In the genomic region with DNA sequence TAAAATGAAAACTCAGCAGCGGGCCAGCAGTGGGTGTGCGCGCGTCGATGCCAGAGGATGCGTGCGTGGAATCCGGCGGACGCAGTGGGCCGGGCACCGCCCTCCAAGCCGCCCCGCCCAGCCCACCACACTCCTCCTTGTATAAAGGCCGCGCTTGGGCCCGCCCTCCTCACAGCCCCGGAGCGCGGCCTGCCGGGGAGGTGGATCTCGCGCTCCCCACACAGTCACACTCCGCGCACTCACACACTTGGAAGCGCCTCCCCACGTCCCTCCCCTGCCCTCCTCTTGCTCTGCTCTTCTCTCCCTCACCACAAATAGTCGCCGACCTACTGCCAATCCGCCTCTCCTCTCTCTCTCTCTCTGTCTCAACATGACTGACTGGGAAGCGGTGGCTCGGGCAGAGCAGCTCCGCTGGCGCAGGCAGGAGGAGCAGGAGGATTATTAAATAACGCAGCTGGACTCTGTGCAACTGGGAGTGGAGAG, we compare ENCODE assay signal across 10 cellular contexts. TPM values are rescaled to one million over a fixed set of nuclear protein-coding genes. Genes with fewer than 3 reads are reported as not detected.
DNase-seq lines count a peak whose midpoint lies in the region; ATAC-seq, FAIRE-seq and TF ChIP-seq lines count a peak whose summit lies in the region.
"Had no signal": no experiment of that assay in that cellular context is flagged by ENCODE, and none has a peak within 500 bp of the region (broad histone marks: within the 10 kb centered on the region; RNA-seq: fewer than 3 reads in every experiment).

A gene (plus strand): TSS at position 172 of the 483 bp plus-strand sequence.

- peak within 1 kb of the TSS; percentile 76 for H3K4me3 Mint-ChIP-seq in activated CD4-positive, alpha-beta memory T cell treated with anti-CD3 and anti-CD28 coated beads for 36 hours

- no peaks in the 10 kb centered on the region for H3K36me3 ChIP-seq in endothelial cell of umbilical vein (ENCODE audit: control insufficient read depth in 2 of 2, extremely low read depth in 1 of 2, insufficient read depth in 2 of 2, low read length in 2 of 2)

- peaks cover 13% of the 10 kb centered on the region for H3K4me1 ChIP-seq in endothelial cell of umbilical vein (ENCODE audit: control insufficient read depth, extremely low read depth, insufficient read depth, low read length)

- CTCF ChIA-PET in activated CD4-positive, alpha-beta memory T cell treated with anti-CD3 and anti-CD28 coated beads for 36 hours (lab: Charles Lee) = no interaction called here
- CTCF ChIA-PET in endothelial cell of umbilical vein (lab: Charles Lee) = interaction anchor here (0.6 to 1.3 kb wide), 3 partner anchors 56 to 167 kb away, joined by 3 read pairs; no protein-coding TSS in a partner anchor

- dilution Hi-C loops in endothelial cell of umbilical vein (cut with MboI; ENCODE audit: extremely low pct_ligation_motif_present, low sequenced_read_pairs) = no loop called here

- H3K9me1 ChIP-seq in endothelial cell of umbilical vein (replicated peaks; ENCODE audit: control insufficient read depth, extremely low read depth, insufficient read depth, low read length) = no peaks in the 10 kb centered on the region

- no peaks in the 10 kb centered on the region for H3K9me3 ChIP-seq in endothelial cell of umbilical vein (replicated peaks; ENCODE audit: control insufficient read depth, insufficient read depth, low read length)

- no TSS peak for BruUV-seq in endothelial cell of umbilical vein (replicated peaks; lab: Mats Ljungman, UMichigan)

- peaks cover 19% of the 10 kb centered on the region for H3K4me1 Mint-ChIP-seq in activated CD4-positive, alpha-beta memory T cell treated with anti-CD3 and anti-CD28 coated beads for 36 hours (ENCODE audit: low read depth)

- peak; percentile 50 for ATAC-seq in HG02938 (IDR thresholded peaks at IDR 0.05; ENCODE audit: unreplicated experiment)
- peak; percentile 86 for ATAC-seq in stimulated activated naive CD8-positive, alpha-beta T cell treated with anti-CD3 and anti-CD28 coated beads, Interleukin-15, Interleukin-2, amounts not matched to agents 100 U/mL and 50 U/mL, for 24 hours

- H3K79me2 ChIP-seq in endothelial cell of umbilical vein (ENCODE audit: control insufficient read depth, insufficient read depth, low read length) = no peaks in the 10 kb centered on the region

- H2AFZ ChIP-seq in endothelial cell of umbilical vein (ENCODE audit: low read depth, low read length) = peak within 1 kb of the TSS; percentile 93

- peaks cover 2 to 4% of the 10 kb centered on the region in 2 experiments for H3K27me3 ChIP-seq in endothelial cell of umbilical vein (ENCODE audit: control insufficient read depth in 2 of 2, insufficient read depth in 2 of 2, low read length in 2 of 2)

- no peaks in the 10 kb centered on the region for H3K36me3 Mint-ChIP-seq in activated CD4-positive, alpha-beta memory T cell treated with anti-CD3 and anti-CD28 coated beads for 36 hours

- POLR2A ChIA-PET in activated CD4-positive, alpha-beta memory T cell treated with anti-CD3 and anti-CD28 coated beads for 36 hours (lab: Charles Lee) = no interaction called here
- POLR2A ChIA-PET in endothelial cell of umbilical vein (lab: Charles Lee) = interaction anchor here (0.7 to 1.0 kb wide), 3 partner anchors 9 to 22 kb away, joined by 4 read pairs; no protein-coding TSS in a partner anchor

- H3K27ac Mint-ChIP-seq in activated CD4-positive, alpha-beta memory T cell treated with anti-CD3 and anti-CD28 coated beads for 36 hours = no peak within 1 kb of the TSS

- H4K20me1 ChIP-seq in endothelial cell of umbilical vein (replicated peaks; ENCODE audit: control insufficient read depth, extremely low read depth, insufficient read depth, low read length) = no peaks in the 10 kb centered on the region

- peak within 1 kb of the TSS; percentile 38 for H3K9ac ChIP-seq in endothelial cell of umbilical vein (replicated peaks; ENCODE audit: extremely low read depth, insufficient read depth, low read length)

- intact Hi-C loops in activated CD4-positive, alpha-beta memory T cell treated with anti-CD3 and anti-CD28 coated beads for 36 hours (cut with micrococcal nuclease) = no loop called here
- intact Hi-C loops in endothelial cell of umbilical vein (cut with micrococcal nuclease) = loop anchor here (1.0 to 10.0 kb wide), 2 partner anchors 83 to 642 kb away; no protein-coding TSS in a partner anchor

- H3K4me2 ChIP-seq in endothelial cell of umbilical vein (ENCODE audit: insufficient read depth, low read length) = peak within 1 kb of the TSS; percentile 84

- TF ChIP-seq POLR2A in endothelial cell of umbilical vein (IDR thresholded peaks at IDR 0.05; ENCODE audit: low read depth, low read length) = peak; percentile 67

- peak; percentile 7 for DNase-seq in NCI-H146 (lab: John Stamatoyannopoulos, UW)
- DNase-seq in NCI-H146 treated with DMSO at 0.1 percent for 48 hours (lab: John Stamatoyannopoulos, UW; ENCODE audit: unreplicated experiment) = no peak
- DNase-seq in NCI-H2196 treated with DMSO at 0.1 percent for 48 hours (lab: John Stamatoyannopoulos, UW; ENCODE audit: unreplicated experiment) = peak; percentile 36
- DNase-seq in activated CD4-positive, alpha-beta memory T cell treated with anti-CD3 and anti-CD28 coated beads for 36 hours = peak; percentile 62
- peak; percentile 66 for DNase-seq in endothelial cell of umbilical vein (ENCODE audit: low read depth, low spot score)
- DNase-seq in mesenteric fat pad (ENCODE audit: low spot score) = peak; percentile 92
- peak; percentile 45 for DNase-seq in stimulated activated naive CD8-positive, alpha-beta T cell treated with anti-CD3 and anti-CD28 coated beads, Interleukin-15, Interleukin-2, amounts not matched to agents 100 U/mL and 50 U/mL, for 24 hours

- H3K27me3 Mint-ChIP-seq in activated CD4-positive, alpha-beta memory T cell treated with anti-CD3 and anti-CD28 coated beads for 36 hours = peaks cover 43% of the 10 kb centered on the region

- no peak for TF ChIP-seq CTCF in endothelial cell of umbilical vein (IDR thresholded peaks at IDR 0.05; ENCODE audit: extremely low read depth in 1 of 2, insufficient read depth in 1 of 2, low read depth in 1 of 2, low read length in 2 of 2)

- FAIRE-seq in endothelial cell of umbilical vein (lab: Jason Lieb, UNC) = peak; percentile 83
- FAIRE-seq: A204.1, islet of Langerhans had no signal

- no peaks in the 10 kb centered on the region for H3K9me3 Mint-ChIP-seq in activated CD4-positive, alpha-beta memory T cell treated with anti-CD3 and anti-CD28 coated beads for 36 hours

- peak within 1 kb of the TSS; percentile 51 to 76 (median 63) for H3K4me3 ChIP-seq in endothelial cell of umbilical vein (replicated peaks in 1 of 3; ENCODE audit: insufficient read depth in 1 of 3, low read depth in 1 of 3, low read length in 3 of 3)

- H3K27ac ChIP-seq in endothelial cell of umbilical vein (ENCODE audit: insufficient read depth, low read depth, low read length) = no peak within 1 kb of the TSS

TF ChIP-seq in endothelial cell of umbilical vein, 7 proteins besides CTCF, POLR2A, EP300 and RAD21:
- TF ChIP-seq JUN (IDR thresholded peaks at IDR 0.05; ENCODE audit: borderline replicate concordance, insufficient read depth, insufficient read length, low read depth) = no peak
- no peak for TF ChIP-seq GATA2 (IDR thresholded peaks at IDR 0.05; ENCODE audit: insufficient read depth, insufficient read length, low read depth, low read length)
- no peak for TF ChIP-seq MYC (IDR thresholded peaks at IDR 0.05; ENCODE audit: low read depth, low read length)
- TF ChIP-seq FOS (IDR thresholded peaks at IDR 0.05; ENCODE audit: borderline replicate concordance, insufficient read depth, low read length) = no peak
- TF ChIP-seq, protein P1, sequence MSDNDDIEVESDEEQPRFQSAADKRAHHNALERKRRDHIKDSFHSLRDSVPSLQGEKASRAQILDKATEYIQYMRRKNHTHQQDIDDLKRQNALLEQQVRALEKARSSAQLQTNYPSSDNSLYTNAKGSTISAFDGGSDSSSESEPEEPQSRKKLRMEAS (IDR thresholded peaks at IDR 0.05; ENCODE audit: insufficient read depth, insufficient read length) = no peak
- TF ChIP-seq POLR2AphosphoS5 (IDR thresholded peaks at IDR 0.05; ENCODE audit: insufficient read depth, low read depth, low read length) = peak; percentile 63
- no peak for TF ChIP-seq EZH2 (IDR thresholded peaks at IDR 0.05; ENCODE audit: borderline replicate concordance, low read depth, low read length, severe bottlenecking)

RNA-seq across cellular contexts. Expression of the gene that starts here (rescaled TPM):
- under 1 TPM; 0.17 to 0.19 TPM for total RNA-seq in activated CD4-positive, alpha-beta memory T cell treated with anti-CD3 and anti-CD28 coated beads for 36 hours
- total RNA-seq in endothelial cell of umbilical vein = 0.92 and 1.8 TPM in 2 replicates
- polyA plus RNA-seq in endothelial cell of umbilical vein = 0.03 and 0.11 TPM in 2 replicates
- 0.08 and 0.12 TPM in 2 replicates for polyA plus RNA-seq in endothelial cell of umbilical vein (2011; cell fraction: cytosol; rRNA removed)
- 0.55 and 1.3 TPM in 2 replicates for polyA plus RNA-seq in endothelial cell of umbilical vein (2011; cell fraction: nucleus; rRNA removed)
- polyA plus RNA-seq in endothelial cell of umbilical vein (2012) = not detected in 2 replicates
- polyA minus RNA-seq in endothelial cell of umbilical vein = 3.1 and 4.9 TPM in 2 replicates
- 2.2 TPM for polyA minus RNA-seq in endothelial cell of umbilical vein (2011; cell fraction: cytosol; rRNA and poly(A)+ RNA removed)
- 7.7 and 8.6 TPM in 2 replicates for polyA minus RNA-seq in endothelial cell of umbilical vein (2011; cell fraction: nucleus; rRNA and poly(A)+ RNA removed)
- 9.7 TPM for total RNA-seq in mesenteric fat pad

Comparison
In these comparisons a context has a peak if more than half of its experiments do, and no peak if none do; other contexts are left out.
1. Peak in DNase-seq in activated CD4-positive, alpha-beta memory T cell treated with anti-CD3 and anti-CD28 coated beads for 36 hours; RNA of the gene not detected or under 1 TPM.